ENCODE assay signal across 26 cellular contexts in the genomic region with DNA sequence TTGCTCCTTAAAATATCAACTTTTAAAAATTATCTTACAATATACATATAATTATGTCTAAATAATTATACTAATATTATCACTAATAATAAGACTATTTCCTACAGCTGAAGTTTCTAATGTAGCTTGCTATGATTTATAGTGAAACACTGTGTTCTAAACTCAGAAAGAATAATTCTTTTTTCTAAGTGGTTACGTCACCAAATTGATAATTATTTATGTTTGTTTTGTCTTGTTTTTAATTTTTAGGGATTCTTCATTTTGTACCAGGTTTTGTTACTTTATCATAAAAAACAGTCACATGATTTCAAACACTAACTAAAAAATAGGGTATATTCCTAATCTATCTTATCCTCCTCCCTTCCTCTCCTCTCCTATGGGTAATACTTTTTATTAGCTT.
DNase-seq lines count a peak whose midpoint lies in the region; ATAC-seq, FAIRE-seq and TF ChIP-seq lines count a peak whose summit lies in the region.
"Had no signal": no experiment of that assay in that cellular context is flagged by ENCODE, and none has a peak within 500 bp of the region (broad histone marks: within the 10 kb centered on the region; RNA-seq: fewer than 3 reads in every experiment).

No MANE protein-coding gene starts in this region.

- POLR2A ChIA-PET in HEK293 (lab: Yijun Ruan, JAX): no interaction called here
- POLR2A ChIA-PET in HEK293T (lab: Yijun Ruan, JAX): no interaction called here

- no peak overlapping the region for H3K27ac ChIP-seq in HEK293 (ENCODE audit: extremely low read depth, low read depth, low read length)
- no peak overlapping the region for H3K27ac ChIP-seq in kidney (ENCODE audit: low read depth in 2 of 2, low read length in 2 of 2)
- H3K27ac ChIP-seq: BLaER1 had no signal

- no peak for TF ChIP-seq CTCF in HEK293 (tag by site-specific recombination; IDR thresholded peaks at IDR 0.05)
- no peak for TF ChIP-seq CTCF in kidney (IDR thresholded peaks at IDR 0.05; ENCODE audit: borderline replicate concordance, extremely low read depth, insufficient read depth)

- DNase-seq in HEK293T (ENCODE audit: extremely low spot score) (no peak), kidney (no peak), GDM1 (lab: John Stamatoyannopoulos, UW) (no peak)
- DNase-seq: 8988T; ACHN; BE2C; C1 segment of cervical spinal cord; CD4-positive, alpha-beta memory T cell; CD4-positive, CD25-positive, alpha-beta regulatory T cell; CD8-positive, alpha-beta memory T cell; COR-L47; DMS 273 treated with DMSO at 0.1 percent for 48 hours; DMS153; DMS53; DMS79; DND-41; EL; GF-D8 had no signal

- no peaks in the 10 kb centered on the region for H3K4me1 ChIP-seq in HEK293 (ENCODE audit: control insufficient read depth, insufficient read depth, low read length)
- H3K4me1 ChIP-seq in kidney (ENCODE audit: control insufficient read depth in 1 of 2, insufficient read depth in 1 of 2, low read depth in 1 of 2, low read length in 2 of 2): no peaks in the 10 kb centered on the region
- H3K4me1 ChIP-seq: BE2C, BLaER1 had no signal

- CTCF ChIA-PET in HEK293 (lab: Yijun Ruan, JAX): interaction anchor here (0.5 kb wide), 1 partner anchor 73 kb away, joined by 8 read pairs; no protein-coding TSS in a partner anchor
- CTCF ChIA-PET in HEK293T (lab: Yijun Ruan, JAX): no interaction called here

- peak; percentile 69 for FAIRE-seq in endometrium (lab: Jason Lieb, UNC)
- peak; percentile 60 for FAIRE-seq in kidney (lab: Jason Lieb, UNC)
- FAIRE-seq: A204.1, GM12892, GM18507 had no signal

- H3K36me3 ChIP-seq in HEK293 (ENCODE audit: control insufficient read depth in 2 of 2, insufficient read depth in 1 of 2, low read length in 2 of 2): no peaks in the 10 kb centered on the region
- H3K36me3 ChIP-seq in kidney (ENCODE audit: control insufficient read depth in 1 of 2, insufficient read depth in 2 of 2, low read length in 2 of 2): no peaks in the 10 kb centered on the region
- H3K36me3 ChIP-seq: BE2C, BLaER1 had no signal

- no peak overlapping the region for H3K9ac ChIP-seq in kidney (ENCODE audit: low read length in 2 of 2)
- H3K9ac ChIP-seq: BLaER1 had no signal

- intact Hi-C loops in kidney (cut with DNase I): no loop called here

- H3K4me3 ChIP-seq in HEK293 (ENCODE audit: low read depth, low read length) (no peak overlapping the region), kidney (ENCODE audit: low read length in 2 of 2) (no peak overlapping the region)
- H3K4me3 ChIP-seq: BLaER1 had no signal

- H3K9me3 ChIP-seq in HEK293 (ENCODE audit: control insufficient read depth, insufficient read depth, low read depth, low read length): no peaks in the 10 kb centered on the region
- H3K9me3 ChIP-seq in kidney (ENCODE audit: control insufficient read depth in 1 of 2, low read length in 2 of 2): no peaks in the 10 kb centered on the region
- H3K9me3 ChIP-seq: BE2C had no signal

- ATAC-seq in HG02840 (IDR thresholded peaks at IDR 0.05; ENCODE audit: low FRiP score, unreplicated experiment) (no peak), HG03442 (IDR thresholded peaks at IDR 0.05; ENCODE audit: unreplicated experiment) (no peak)

TF ChIP-seq in HEK293, 187 proteins besides CTCF, POLR2A, EP300 and RAD21 (continues in another document):
- TF ChIP-seq ZIC2 (tag by site-specific recombination; IDR thresholded peaks at IDR 0.05) (no peak), ATF2 (tag by site-specific recombination; IDR thresholded peaks at IDR 0.05; ENCODE audit: low read depth) (peak; percentile 84), SP7 (tag by site-specific recombination; IDR thresholded peaks at IDR 0.05) (no peak), ZNF558 (tag by site-specific recombination; IDR thresholded peaks at IDR 0.05) (no peak), KLF9 (tag by site-specific recombination; IDR thresholded peaks at IDR 0.05; ENCODE audit: low read depth) (no peak), ZNF394 (tag by site-specific recombination; IDR thresholded peaks at IDR 0.05; ENCODE audit: borderline replicate concordance) (no peak), ZFP3 (tag by site-specific recombination; IDR thresholded peaks at IDR 0.05; ENCODE audit: low read depth) (no peak)
- TF ChIP-seq, protein P1, sequence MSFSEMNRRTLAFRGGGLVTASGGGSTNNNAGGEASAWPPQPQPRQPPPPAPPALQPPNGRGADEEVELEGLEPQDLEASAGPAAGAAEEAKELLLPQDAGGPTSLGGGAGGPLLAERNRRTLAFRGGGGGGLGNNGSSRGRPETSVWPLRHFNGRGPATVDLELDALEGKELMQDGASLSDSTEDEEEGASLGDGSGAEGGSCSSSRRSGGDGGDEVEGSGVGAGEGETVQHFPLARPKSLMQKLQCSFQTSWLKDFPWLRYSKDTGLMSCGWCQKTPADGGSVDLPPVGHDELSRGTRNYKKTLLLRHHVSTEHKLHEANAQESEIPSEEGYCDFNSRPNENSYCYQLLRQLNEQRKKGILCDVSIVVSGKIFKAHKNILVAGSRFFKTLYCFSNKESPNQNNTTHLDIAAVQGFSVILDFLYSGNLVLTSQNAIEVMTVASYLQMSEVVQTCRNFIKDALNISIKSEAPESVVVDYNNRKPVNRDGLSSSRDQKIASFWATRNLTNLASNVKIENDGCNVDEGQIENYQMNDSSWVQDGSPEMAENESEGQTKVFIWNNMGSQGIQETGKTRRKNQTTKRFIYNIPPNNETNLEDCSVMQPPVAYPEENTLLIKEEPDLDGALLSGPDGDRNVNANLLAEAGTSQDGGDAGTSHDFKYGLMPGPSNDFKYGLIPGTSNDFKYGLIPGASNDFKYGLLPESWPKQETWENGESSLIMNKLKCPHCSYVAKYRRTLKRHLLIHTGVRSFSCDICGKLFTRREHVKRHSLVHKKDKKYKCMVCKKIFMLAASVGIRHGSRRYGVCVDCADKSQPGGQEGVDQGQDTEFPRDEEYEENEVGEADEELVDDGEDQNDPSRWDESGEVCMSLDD (tag by site-specific recombination; IDR thresholded peaks at IDR 0.05): no peak

TF ChIP-seq in HEK293T, 16 proteins besides CTCF, POLR2A, EP300 and RAD21:
- TF ChIP-seq L3MBTL2 (conservative IDR thresholded peaks at IDR 0.05): no peak
- peak; percentile 63 for TF ChIP-seq ZNF384 (IDR thresholded peaks at IDR 0.05)
